8 cellular contexts compared by ENCODE assay signal in genomic region chr4:129093173-129093974, GRCh38. TPM values are rescaled to one million over a fixed set of nuclear protein-coding genes. Genes with fewer than 3 reads are reported as not detected.
DNase-seq lines count a peak whose midpoint lies in the region; ATAC-seq and TF ChIP-seq lines count a peak whose summit lies in the region.

Gene SCLT1, minus strand, starts transcription at chr4:129093539. Its CDS starts 436 bp downstream, at chr4:129093103.

- H3K9ac ChIP-seq in liver (ENCODE audit: low read depth in 1 of 2, low read length in 2 of 2): peak within 1 kb of the TSS; percentile 83 to 85

- no peaks in the 10 kb centered on the region for H3K9me3 Mint-ChIP-seq in CD14-positive monocyte

- peak; percentile 17 to 42 for TF ChIP-seq RAD21 in liver (IDR thresholded peaks at IDR 0.05)

- H3K36me3 Mint-ChIP-seq in CD14-positive monocyte: peaks cover 5 to 12% of the 10 kb centered on the region in 2 donors

- peaks cover 0 to 1% (median 0%) of the 10 kb centered on the region in 3 donors for H3K27me3 Mint-ChIP-seq in CD14-positive monocyte (ENCODE audit: low read depth in 3 of 3)

- TF ChIP-seq CTCF in CD14-positive monocyte (IDR thresholded peaks at IDR 0.05) (no peak), dorsolateral prefrontal cortex (IDR thresholded peaks at IDR 0.05 in 54 of 56, conservative IDR thresholded peaks at IDR 0.05 in 2 of 56; ENCODE audit: low read depth in 1 of 56, partially characterized antibody in 56 of 56) (peak in 20 of 56 donors; percentile 3 to 33 (median 17)), liver (IDR thresholded peaks at IDR 0.05; ENCODE audit: low read depth, low read length, missing input control) (no peak)

- 2% methylated on average over 60 of the region's 60 CpGs for WGBS in liver

- no peaks in the 10 kb centered on the region for H3K9me3 ChIP-seq in liver (ENCODE audit: control insufficient read depth in 4 of 4, low read length in 3 of 4)

- no peaks in the 10 kb centered on the region for H3K36me3 ChIP-seq in liver (ENCODE audit: control insufficient read depth in 4 of 4, insufficient read depth in 3 of 4, low read depth in 1 of 4, low read length in 3 of 4)

- no peaks in the 10 kb centered on the region for H3K27me3 ChIP-seq in dorsolateral prefrontal cortex
- no peaks in the 10 kb centered on the region for H3K27me3 ChIP-seq in liver (ENCODE audit: control insufficient read depth in 4 of 4, insufficient read depth in 4 of 4, low read length in 3 of 4)

- H3K4me1 ChIP-seq in liver (ENCODE audit: control insufficient read depth in 4 of 4, insufficient read depth in 4 of 4, low read length in 3 of 4): peaks cover 2 to 10% (median 2%) of the 10 kb centered on the region in 4 donors

- H3K4me3 Mint-ChIP-seq in CD14-positive monocyte: peak within 1 kb of the TSS in 1 of 2 donors; percentile 44

- H3K27ac ChIP-seq in dorsolateral prefrontal cortex: peak within 1 kb of the TSS; percentile 16 to 98 (median 91)
- H3K27ac ChIP-seq in liver (ENCODE audit: low read depth in 1 of 2, low read length in 2 of 2): peak within 1 kb of the TSS; percentile 92 to 98

- H3K4me1 Mint-ChIP-seq in CD14-positive monocyte: peaks cover 43% of the 10 kb centered on the region

- ATAC-seq in GM19397 (IDR thresholded peaks at IDR 0.05; ENCODE audit: unreplicated experiment): peak; percentile 96
- ATAC-seq in HG03571 (IDR thresholded peaks at IDR 0.05; ENCODE audit: unreplicated experiment): peak; percentile 96

- peak; percentile 99 for DNase-seq in CD14-positive monocyte (ENCODE audit: low spot score)
- peak; percentile 98 for DNase-seq in NCI-H82 (lab: John Stamatoyannopoulos, UW)
- DNase-seq in activated CD4-positive, alpha-beta T cell treated with anti-CD3 and anti-CD28 coated beads, Interleukin-2, amount 50 U/mL, for 48 hours: peak; percentile 97 to 98
- peak; percentile 95 to 99 (median 98) for DNase-seq in dorsolateral prefrontal cortex
- peak; percentile 97 for DNase-seq in stimulated activated CD4-positive, alpha-beta T cell treated with anti-CD3 and anti-CD28 coated beads, Interleukin-4, amount 100 ng/mL, for 24 hours

- intact Hi-C loops in CD14-positive monocyte (cut with micrococcal nuclease): loop anchor here (5.0 to 10.0 kb wide), 8 partner anchors 179 to 1129 kb away; partner anchors contain the start of genes PGRMC2 (in 2 of the 2), ABHD18 (in 1 of the 2), LARP1B (in 1 of the 2) and MFSD8 (in 1 of the 2)
- intact Hi-C loops in dorsolateral prefrontal cortex (cut with DNase I): loop anchor here in 1 of 2 donors (10.0 kb wide), 3 partner anchors 229 to 1029 kb away; partner anchors contain the start of gene LARP1B

- peak within 1 kb of the TSS; percentile 56 to 98 (median 85) for H3K4me3 ChIP-seq in dorsolateral prefrontal cortex
- peak within 1 kb of the TSS; percentile 85 to 98 (median 88) for H3K4me3 ChIP-seq in liver (ENCODE audit: low read depth in 1 of 3, low read length in 3 of 3)

- H3K27ac Mint-ChIP-seq in CD14-positive monocyte: peak within 1 kb of the TSS in 2 of 7 donors; percentile 35 to 88

TF ChIP-seq in liver, 16 proteins besides CTCF, POLR2A, EP300 and RAD21:
- no peak for TF ChIP-seq NR2F2 (IDR thresholded peaks at IDR 0.05)
- peak; percentile 62 for TF ChIP-seq YY1 (IDR thresholded peaks at IDR 0.05)
- TF ChIP-seq ATF3 (IDR thresholded peaks at IDR 0.05): peak; percentile 92
- peak; percentile 34 for TF ChIP-seq HNF4G (IDR thresholded peaks at IDR 0.05)
- no peak for TF ChIP-seq FOXA2 (IDR thresholded peaks at IDR 0.05)
- TF ChIP-seq REST (IDR thresholded peaks at IDR 0.05): peak; percentile 83
- TF ChIP-seq MAX (IDR thresholded peaks at IDR 0.05): no peak
- TF ChIP-seq TAF1 (conservative IDR thresholded peaks at IDR 0.05): peak; percentile 29
- TF ChIP-seq SP1 (IDR thresholded peaks at IDR 0.05): peak; percentile 62
- TF ChIP-seq EGR1 (IDR thresholded peaks at IDR 0.05; ENCODE audit: low read depth in 2 of 2): peak in 1 of 2 donors; percentile 27
- peak in 1 of 2 donors; percentile 66 for TF ChIP-seq GABPA (IDR thresholded peaks at IDR 0.05 in 1 of 2, conservative IDR thresholded peaks at IDR 0.05 in 1 of 2)
- TF ChIP-seq FOXA1 (IDR thresholded peaks at IDR 0.05): no peak
- TF ChIP-seq RXRA (IDR thresholded peaks at IDR 0.05): peak; percentile 26 to 69
- peak; percentile 67 to 88 for TF ChIP-seq HNF4A (conservative IDR thresholded peaks at IDR 0.05)
- TF ChIP-seq ZBTB33 (IDR thresholded peaks at IDR 0.05): no peak
- TF ChIP-seq JUND (IDR thresholded peaks at IDR 0.05): peak; percentile 55 to 85

RNA-seq across cellular contexts. Expression of gene SCLT1, which starts in this region (rescaled TPM):
- polyA plus RNA-seq in CD14-positive monocyte (10 to 100 TPM; 14.8 to 20.1 TPM), liver (1 to 10 TPM; 1.2 to 1.9 TPM)
- total RNA-seq in dorsolateral prefrontal cortex (10 to 100 TPM; 14.7 to 32.2 (median 21.4) TPM), liver (10 to 100 TPM in 1 of 2 donors, 1 to 10 TPM in 1; 6.1 to 14.2 TPM)

Comparison
In these comparisons a context has a peak if more than half of its experiments do, and no peak if none do; other contexts are left out.
1. Peak in every context shown above with its lines: DNase-seq, ATAC-seq, H3K4me3 ChIP-seq and H3K27ac ChIP-seq.
2. RNA of gene SCLT1 (polyA plus RNA-seq): 14.8 to 20.1 TPM in CD14-positive monocyte; 1.2 to 1.9 TPM in liver; every median in the first group is over 4 times any median in the second.